13 cellular contexts compared by ENCODE assay signal in the genomic region with DNA sequence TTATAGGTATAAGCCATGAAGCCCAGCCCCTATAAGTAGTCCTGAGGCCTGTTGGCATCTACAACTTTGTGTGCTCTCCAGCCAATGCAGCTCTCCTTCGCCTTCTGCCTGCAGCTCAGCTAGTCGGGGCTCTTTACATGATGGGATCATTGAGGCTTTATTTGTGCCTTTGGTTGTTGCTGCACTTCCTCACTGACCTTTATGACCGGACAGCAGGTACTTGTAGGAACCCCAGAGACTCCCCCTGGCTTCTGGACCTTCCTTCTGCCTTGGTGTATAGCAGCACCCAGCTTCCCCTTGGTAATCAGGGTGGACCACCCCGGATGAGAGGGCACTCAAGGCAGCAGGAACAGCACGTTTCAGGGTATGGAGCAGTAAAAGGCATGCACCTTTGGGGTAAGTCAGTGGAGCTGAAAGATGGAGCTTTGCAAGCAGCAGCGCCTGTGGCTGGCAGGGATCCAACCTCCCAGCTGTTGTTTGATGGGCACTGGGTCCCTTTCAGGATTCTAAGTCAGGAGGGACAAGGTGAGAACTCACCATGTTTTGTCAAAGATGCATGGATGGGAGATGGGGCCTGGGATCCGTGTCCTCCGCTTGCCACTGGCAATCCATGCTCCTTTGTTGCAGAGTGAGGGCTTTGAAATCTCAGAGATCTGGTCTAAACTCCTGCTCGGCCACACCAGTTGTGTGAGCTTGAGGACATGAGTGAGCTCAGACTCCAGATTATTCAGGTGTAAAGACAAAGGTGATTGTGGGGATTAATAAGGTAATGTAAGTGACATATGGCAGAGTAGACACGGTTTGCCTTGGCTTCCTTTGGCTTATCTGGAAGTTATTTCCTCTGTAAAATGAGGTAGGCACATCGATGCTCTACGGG.
DNase-seq lines count a peak whose midpoint lies in the region; ATAC-seq and TF ChIP-seq lines count a peak whose summit lies in the region.
"Had no signal": no experiment of that assay in that cellular context is flagged by ENCODE, and none has a peak within 500 bp of the region (broad histone marks: within the 10 kb centered on the region; RNA-seq: fewer than 3 reads in every experiment).

No MANE protein-coding gene starts in this region.

- no peak for TF ChIP-seq POLR2A in vagina (IDR thresholded peaks at IDR 0.05)

- no peak overlapping the region for H3K23ac ChIP-seq in mesenchymal stem cell (ENCODE audit: low read length in 2 of 2)

- H3K36me3 ChIP-seq in left ventricle myocardium inferior: no peaks in the 10 kb centered on the region
- H3K36me3 ChIP-seq in SJCRH30: no peaks in the 10 kb centered on the region
- no peaks in the 10 kb centered on the region for H3K36me3 ChIP-seq in mesenchymal stem cell (ENCODE audit: control insufficient read depth in 1 of 2, insufficient read depth in 2 of 2, low read depth in 1 of 2, low read length in 2 of 2)
- no peaks in the 10 kb centered on the region for H3K36me3 ChIP-seq in vagina

- DNase-seq in cardiac septum (ENCODE audit: low spot score): peak; percentile 53
- no peak for DNase-seq in left ventricle myocardium inferior
- DNase-seq in SJCRH30: peak; percentile 44 to 63
- DNase-seq in mesenchymal stem cell: no peak
- DNase-seq in vagina (ENCODE audit: extremely low spot score in 2 of 2): peak; percentile 79 to 85
- no peak for DNase-seq in midbrain (lab: John Stamatoyannopoulos, UW)
- DNase-seq: NCI-H187 treated with DMSO at 0.1 percent for 48 hours had no signal

- TF ChIP-seq CTCF in left ventricle myocardium inferior (IDR thresholded peaks at IDR 0.05; ENCODE audit: borderline replicate concordance): no peak
- TF ChIP-seq CTCF in vagina (IDR thresholded peaks at IDR 0.05): no peak

- no peak overlapping the region for H3K9ac ChIP-seq in mesenchymal stem cell (ENCODE audit: low read length)

- H3K79me1 ChIP-seq in mesenchymal stem cell (replicated peaks; ENCODE audit: low read length, poor library complexity, severe bottlenecking): no peaks in the 10 kb centered on the region

- no peak overlapping the region for H2BK5ac ChIP-seq in mesenchymal stem cell (ENCODE audit: low read depth, low read length, poor library complexity, severe bottlenecking)

- H4K8ac ChIP-seq in mesenchymal stem cell (ENCODE audit: low read length): no peak overlapping the region

- H3K27ac ChIP-seq in left ventricle myocardium inferior (replicated peaks) (no peak overlapping the region), SJCRH30 (no peak overlapping the region), mesenchymal stem cell (ENCODE audit: low read length, poor library complexity, severe bottlenecking) (no peak overlapping the region), vagina (no peak overlapping the region)

- H3K14ac ChIP-seq in mesenchymal stem cell (ENCODE audit: low read length in 2 of 2): no peak overlapping the region

- no peak overlapping the region for H2BK120ac ChIP-seq in mesenchymal stem cell (ENCODE audit: low read depth, low read length)

- WGBS in mesenchymal stem cell: 81% methylated on average over 12 of the region's 12 CpGs

- peak overlapping the region; percentile 19 for H2AK5ac ChIP-seq in mesenchymal stem cell (ENCODE audit: low read length, severe bottlenecking)

- H2BK15ac ChIP-seq in mesenchymal stem cell (ENCODE audit: low read depth, poor library complexity, severe bottlenecking): no peak overlapping the region

- intact Hi-C loops in cardiac septum (cut with DNase I): loop anchor here (5.0 kb wide), 1 partner anchor 36 kb away; no protein-coding TSS in a partner anchor
- intact Hi-C loops in left ventricle myocardium inferior (cut with micrococcal nuclease): no loop called here
- intact Hi-C loops in vagina (cut with DNase I): no loop called here

- no peak overlapping the region for H3K4me2 ChIP-seq in mesenchymal stem cell (ENCODE audit: low read length, poor library complexity, severe bottlenecking)
- H3K4me2 ChIP-seq: GM23338 had no signal

- no peaks in the 10 kb centered on the region for H3K9me3 ChIP-seq in left ventricle myocardium inferior (replicated peaks)
- H3K9me3 ChIP-seq in SJCRH30 (replicated peaks): 0 out of 2 replicates have a peak, but pooled peaks cover 4% of the 10 kb centered on the region
- no peaks in the 10 kb centered on the region for H3K9me3 ChIP-seq in mesenchymal stem cell (ENCODE audit: control insufficient read depth, low read length)
- no peaks in the 10 kb centered on the region for H3K9me3 ChIP-seq in vagina

- H3K27me3 ChIP-seq in left ventricle myocardium inferior (ENCODE audit: low read depth): no peaks in the 10 kb centered on the region
- no peaks in the 10 kb centered on the region for H3K27me3 ChIP-seq in SJCRH30
- H3K27me3 ChIP-seq in mesenchymal stem cell (ENCODE audit: control insufficient read depth in 1 of 2, insufficient read depth in 1 of 2, low read length in 2 of 2): peaks cover 0 to 2% of the 10 kb centered on the region in 2 experiments
- H3K27me3 ChIP-seq in vagina: no peaks in the 10 kb centered on the region

- no peak overlapping the region for H2BK12ac ChIP-seq in mesenchymal stem cell (ENCODE audit: low read length in 2 of 2)

- H2AFZ ChIP-seq in mesenchymal stem cell (ENCODE audit: low read depth, low read length): no peak overlapping the region
- H2AFZ ChIP-seq: GM23338 had no signal

- no peak overlapping the region for H3K18ac ChIP-seq in mesenchymal stem cell (ENCODE audit: low read depth in 1 of 2, low read length in 2 of 2)

- H3K4ac ChIP-seq in mesenchymal stem cell (ENCODE audit: low read depth in 1 of 2, low read length in 2 of 2): no peak overlapping the region

- ATAC-seq in HG02870 (IDR thresholded peaks at IDR 0.05; ENCODE audit: unreplicated experiment): no peak
- ATAC-seq in GM21723 (IDR thresholded peaks at IDR 0.05; ENCODE audit: unreplicated experiment): no peak
- ATAC-seq: activated T-helper 17 cell treated with anti-CD3 and anti-CD28 coated beads, Interleukin-2, amount 50 U/mL, for 72 hours; esophagus mucosa; GM23338; Panc1 had no signal

- H3K4me3 ChIP-seq in left ventricle myocardium inferior (no peak overlapping the region), SJCRH30 (no peak overlapping the region), mesenchymal stem cell (ENCODE audit: insufficient read depth in 1 of 2, low read depth in 1 of 2, low read length in 2 of 2) (no peak overlapping the region), vagina (no peak overlapping the region)
- H3K4me3 ChIP-seq: GM23338 had no signal

- H4K91ac ChIP-seq in mesenchymal stem cell (ENCODE audit: low read length): no peak overlapping the region

- H3K4me1 ChIP-seq in left ventricle myocardium inferior (peaks cover 19% of the 10 kb centered on the region), SJCRH30 (peaks cover 27% of the 10 kb centered on the region), mesenchymal stem cell (ENCODE audit: control insufficient read depth, insufficient read depth, low read depth, low read length) (peaks cover 43% of the 10 kb centered on the region), vagina (peaks cover 34% of the 10 kb centered on the region)

Comparison
In these comparisons a context has a peak if more than half of its experiments do, and no peak if none do; other contexts are left out.
1. DNase-seq: peak in cardiac septum (single experiment), SJCRH30 (2 of 2) and vagina (2 of 2); none in left ventricle myocardium inferior (single experiment), mesenchymal stem cell (single experiment) and midbrain (single experiment).